18 cellular contexts compared by ENCODE assay signal in the genomic region with DNA sequence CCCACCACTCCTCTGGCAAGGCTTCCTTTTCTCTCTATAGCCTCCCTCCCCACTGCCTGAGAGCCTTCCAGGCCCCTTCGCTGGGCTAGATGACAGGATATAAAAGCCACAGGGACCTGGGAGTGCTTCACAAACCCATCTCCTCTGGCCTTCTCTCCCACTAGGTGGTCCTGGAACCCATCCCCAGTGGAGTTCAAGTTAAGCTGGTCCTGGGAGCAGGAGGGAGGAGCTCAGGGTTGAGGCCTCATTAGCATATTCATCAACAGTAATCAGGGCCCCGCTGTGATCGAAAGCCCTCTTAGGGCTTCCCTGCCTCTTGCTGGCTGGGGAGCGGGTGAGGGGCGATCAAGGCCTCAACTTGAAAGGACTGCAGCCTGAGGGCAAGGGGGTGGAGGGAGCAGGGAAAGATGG. TPM values are rescaled to one million over a fixed set of nuclear protein-coding genes. Genes with fewer than 3 reads are reported as not detected.
DNase-seq lines count a peak whose midpoint lies in the region; ATAC-seq and TF ChIP-seq lines count a peak whose summit lies in the region.
"Had no signal": no experiment of that assay in that cellular context is flagged by ENCODE, and none has a peak within 500 bp of the region (broad histone marks: within the 10 kb centered on the region; RNA-seq: fewer than 3 reads in every experiment).

No MANE protein-coding gene starts in this region.

- H3K9me3 ChIP-seq in SJCRH30 (replicated peaks) = no peaks in the 10 kb centered on the region
- H3K9me3 ChIP-seq: BLaER1, SK-N-SH had no signal

- ATAC-seq in HG02852 (IDR thresholded peaks at IDR 0.05; ENCODE audit: unreplicated experiment) (no peak), HG02610 (IDR thresholded peaks at IDR 0.05; ENCODE audit: unreplicated experiment) (no peak)
- ATAC-seq: Panc1, Right ventricle myocardium inferior had no signal

- H3K4me3 ChIP-seq in coronary artery (no peak overlapping the region), SJCRH30 (no peak overlapping the region)
- H3K4me3 ChIP-seq: BLaER1 had no signal

- DNase-seq in NCI-H82 (lab: John Stamatoyannopoulos, UW) (peak; percentile 19), NCI-H82 treated with DMSO at 0.1 percent for 48 hours (lab: John Stamatoyannopoulos, UW; ENCODE audit: unreplicated experiment) (no peak), coronary artery (ENCODE audit: low spot score) (peak; percentile 22), islet precursor cell (peak; percentile 51), SJCRH30 (no peak), NCI-H146 treated with DMSO at 0.1 percent for 48 hours (lab: John Stamatoyannopoulos, UW; ENCODE audit: unreplicated experiment) (no peak)
- DNase-seq: HCEC 1CT, NCI-H1436 treated with DMSO at 0.1 percent for 48 hours, NCI-H2081 treated with DMSO at 0.1 percent for 48 hours, NCI-H226, NCI-H526 treated with DMSO at 0.1 percent for 48 hours, SK-N-SH had no signal

- H3K27me3 ChIP-seq in SJCRH30 = no peaks in the 10 kb centered on the region
- H3K27me3 ChIP-seq: BLaER1 had no signal

- H3K4me1 ChIP-seq in SJCRH30 = peaks cover 19% of the 10 kb centered on the region

- H3K27ac ChIP-seq in coronary artery = no peak overlapping the region
- no peak overlapping the region for H3K27ac ChIP-seq in SJCRH30
- H3K27ac ChIP-seq: 22Rv1, BLaER1 had no signal

- TF ChIP-seq CTCF in coronary artery (IDR thresholded peaks at IDR 0.05) = no peak

- H3K36me3 ChIP-seq in SJCRH30 = no peaks in the 10 kb centered on the region
- H3K36me3 ChIP-seq: BLaER1 had no signal

RNA-seq across cellular contexts. Expression of gene EBF4, which starts 9.1 kb away (rescaled TPM):
- 2.6 and 5.2 TPM in 2 replicates for total RNA-seq in SJCRH30 (2014; rRNA removed; shearing (Covaris generic))

RNA-seq across cellular contexts. Expression of gene IDH3B, which starts 37.7 kb away (rescaled TPM):
- 119 and 126 TPM in 2 replicates for total RNA-seq in SJCRH30 (2014; rRNA removed; shearing (Covaris generic))

RNA-seq across cellular contexts. Expression of gene NOP56, which starts 49.2 kb away (rescaled TPM):
- 295 and 334 TPM in 2 replicates for total RNA-seq in SJCRH30 (2014; rRNA removed; shearing (Covaris generic))

Comparison
In these comparisons a context has a peak if more than half of its experiments do, and no peak if none do; other contexts are left out.
1. DNase-seq: peak in NCI-H82 (single experiment), coronary artery (single experiment) and islet precursor cell (single experiment); none in NCI-H82 treated with DMSO at 0.1 percent for 48 hours (single experiment), SJCRH30 (0 of 2) and NCI-H146 treated with DMSO at 0.1 percent for 48 hours (single experiment).